17 cellular contexts compared by ENCODE assay signal in genomic region chr15:66757030-66757429, GRCh38. TPM values are rescaled to one million over a fixed set of nuclear protein-coding genes. Genes with fewer than 3 reads are reported as not detected.
DNase-seq lines count a peak whose midpoint lies in the region; ATAC-seq and TF ChIP-seq lines count a peak whose summit lies in the region.
"Had no signal": no experiment of that assay in that cellular context is flagged by ENCODE, and none has a peak within 500 bp of the region (broad histone marks: within the 10 kb centered on the region; RNA-seq: fewer than 3 reads in every experiment).

No MANE protein-coding gene starts in this region.

- peak overlapping the region; percentile 80 for H3K27ac Mint-ChIP-seq in osteocyte (ENCODE audit: unreplicated experiment)
- H3K27ac Mint-ChIP-seq: CD8-positive, alpha-beta T cell had no signal

- no peak overlapping the region for H3K4me3 Mint-ChIP-seq in osteocyte (ENCODE audit: unreplicated experiment)
- H3K4me3 Mint-ChIP-seq: CD8-positive, alpha-beta T cell had no signal

- H3K27ac ChIP-seq in ascending aorta: peak overlapping the region; percentile 77 to 95
- peak overlapping the region; percentile 76 for H3K27ac ChIP-seq in suprapubic skin

- TF ChIP-seq CTCF in ascending aorta (IDR thresholded peaks at IDR 0.05) (no peak), osteocyte (IDR thresholded peaks at IDR 0.05) (no peak), suprapubic skin (IDR thresholded peaks at IDR 0.05) (no peak)

- no peaks in the 10 kb centered on the region for H3K27me3 ChIP-seq in NT2/D1 (ENCODE audit: insufficient read depth, insufficient read length)
- no peaks in the 10 kb centered on the region for H3K27me3 ChIP-seq in ascending aorta
- no peaks in the 10 kb centered on the region for H3K27me3 ChIP-seq in suprapubic skin

- H3K4me3 ChIP-seq in NT2/D1 (ENCODE audit: insufficient read length, low read depth) (no peak overlapping the region), ascending aorta (no peak overlapping the region), suprapubic skin (no peak overlapping the region)

- intact Hi-C loops in ascending aorta (cut with DNase I): no loop called here

- H3K4me1 ChIP-seq in NT2/D1 (ENCODE audit: insufficient read depth, insufficient read length) (peaks cover 16% of the 10 kb centered on the region), ascending aorta (peaks cover 16 to 55% of the 10 kb centered on the region in 2 donors), suprapubic skin (peaks cover 17% of the 10 kb centered on the region)

- H3K27me3 Mint-ChIP-seq in osteocyte (ENCODE audit: unreplicated experiment): no peaks in the 10 kb centered on the region

- H3K9me3 Mint-ChIP-seq in osteocyte (ENCODE audit: unreplicated experiment): no peaks in the 10 kb centered on the region
- H3K9me3 Mint-ChIP-seq: CD8-positive, alpha-beta T cell had no signal

- H3K36me3 ChIP-seq in NT2/D1 (ENCODE audit: insufficient read depth, insufficient read length, low read length) (peaks cover 61% of the 10 kb centered on the region), ascending aorta (no peaks in the 10 kb centered on the region), suprapubic skin (no peaks in the 10 kb centered on the region)

- no peak for TF ChIP-seq EP300 in suprapubic skin (IDR thresholded peaks at IDR 0.05)

- ATAC-seq in GM18858 (IDR thresholded peaks at IDR 0.05; ENCODE audit: unreplicated experiment): no peak
- ATAC-seq: CD8-positive, alpha-beta T cell had no signal

- no peak for TF ChIP-seq POLR2A in suprapubic skin (IDR thresholded peaks at IDR 0.05)

- H3K4me1 Mint-ChIP-seq in osteocyte (ENCODE audit: unreplicated experiment): peaks cover 61% of the 10 kb centered on the region

- H3K36me3 Mint-ChIP-seq in osteocyte (ENCODE audit: unreplicated experiment): peaks cover 10% of the 10 kb centered on the region
- H3K36me3 Mint-ChIP-seq: CD8-positive, alpha-beta T cell had no signal

- peak overlapping the region; percentile 8 for H3K9ac ChIP-seq in NT2/D1 (ENCODE audit: insufficient read length, low read depth)

- 74% methylated on average over 12 of the region's 12 CpGs for WGBS in suprapubic skin

- H3K9me3 ChIP-seq in NT2/D1 (ENCODE audit: insufficient read depth, low read length) (peaks cover 28% of the 10 kb centered on the region), ascending aorta (peaks cover 0 to 3% of the 10 kb centered on the region in 2 donors), suprapubic skin (no peaks in the 10 kb centered on the region)

- DNase-seq in NT2/D1 (ENCODE audit: low read depth, low spot score): no peak
- DNase-seq in ascending aorta (ENCODE audit: low spot score in 2 of 2): no peak
- no peak for DNase-seq in osteocyte (ENCODE audit: extremely low spot score, unreplicated experiment)
- no peak for DNase-seq in suprapubic skin (ENCODE audit: low spot score in 2 of 2)
- no peak for DNase-seq in cortex of kidney (lab: John Stamatoyannopoulos, UW)
- DNase-seq in NCI-H524 (lab: John Stamatoyannopoulos, UW): no peak
- DNase-seq: CD8-positive, alpha-beta T cell; DND-41; GF-D8; KBM-7; NCI-H1048; NCI-H146; NCI-H2081 treated with DMSO at 0.1 percent for 48 hours; NCI-H2227 treated with DMSO at 0.1 percent for 48 hours; NCI-H526; OCI-M1 had no signal

RNA-seq across cellular contexts. Expression of gene SMAD6, which starts 55.0 kb away (rescaled TPM):
- 140 TPM for total RNA-seq in ascending aorta
- 14.6 and 17.5 TPM in 2 replicates for total RNA-seq in osteocyte
- 1 to 10 TPM; 2.9 to 7.0 (median 6.9) TPM for total RNA-seq in suprapubic skin
